In genomic region chr20:57748601-57749130, GRCh38 we compare ENCODE assay signal across 8 cellular contexts. TPM values are rescaled to one million over a fixed set of nuclear protein-coding genes. Genes with fewer than 3 reads are reported as not detected.
DNase-seq lines count a peak whose midpoint lies in the region; ATAC-seq and TF ChIP-seq lines count a peak whose summit lies in the region.

No MANE protein-coding gene starts in this region.

- no peak overlapping the region for H3K27ac Mint-ChIP-seq in progenitor cell of endocrine pancreas

- WGBS in spleen, 5 donors = 1 to 3% (median 1%) methylated on average over 16 to 29 of the region's 29 CpGs

- no peaks in the 10 kb centered on the region for H3K36me3 Mint-ChIP-seq in progenitor cell of endocrine pancreas (ENCODE audit: insufficient read depth)

- TF ChIP-seq CTCF in spleen (IDR thresholded peaks at IDR 0.05 in 8 of 11, conservative IDR thresholded peaks at IDR 0.05 in 3 of 11) (no peak), progenitor cell of endocrine pancreas (IDR thresholded peaks at IDR 0.05; ENCODE audit: unreplicated experiment) (no peak)

- ATAC-seq in GM18511 (IDR thresholded peaks at IDR 0.05; ENCODE audit: unreplicated experiment) = peak; percentile 77
- no peak for ATAC-seq in HG02885 (IDR thresholded peaks at IDR 0.05; ENCODE audit: poor library complexity, unreplicated experiment)

- H3K27me3 ChIP-seq in spleen (replicated peaks in 1 of 7) = peaks cover 0 to 33% (median 0%) of the 10 kb centered on the region in 7 donors

- no peaks in the 10 kb centered on the region for H3K27me3 Mint-ChIP-seq in progenitor cell of endocrine pancreas

- peak overlapping the region in 6 of 8 donors; percentile 10 to 64 (median 24) for H3K4me3 ChIP-seq in spleen

- H3K27ac ChIP-seq in spleen = peak overlapping the region; percentile 61 to 87 (median 80)

- no peaks in the 10 kb centered on the region for H3K36me3 ChIP-seq in spleen

- H3K9me3 ChIP-seq in spleen = peaks cover 0 to 5% (median 0%) of the 10 kb centered on the region in 8 donors

- no peak overlapping the region for H3K4me3 Mint-ChIP-seq in progenitor cell of endocrine pancreas (ENCODE audit: low read depth)

- intact Hi-C loops in spleen (cut with DNase I; ENCODE audit: low total_unique reads) = no loop called here

- H3K4me1 ChIP-seq in spleen = peaks cover 13 to 46% (median 34%) of the 10 kb centered on the region in 6 donors

- DNase-seq in NCI-H1105 (lab: John Stamatoyannopoulos, UW) (peak; percentile 89), T1000 (lab: John Stamatoyannopoulos, UW) (peak; percentile 86), astrocyte of the hippocampus (ENCODE audit: low read depth, low spot score) (peak; percentile 93), iris pigment epithelial cell (ENCODE audit: low read depth) (peak; percentile 51), spleen (peak; percentile 81), progenitor cell of endocrine pancreas (ENCODE audit: low spot score, unreplicated experiment) (no peak)

- H3K9me3 Mint-ChIP-seq in progenitor cell of endocrine pancreas (ENCODE audit: low read depth) = no peaks in the 10 kb centered on the region

- H3K4me1 Mint-ChIP-seq in progenitor cell of endocrine pancreas (ENCODE audit: low read depth) = peaks cover 11% of the 10 kb centered on the region

- TF ChIP-seq POLR2A in spleen (IDR thresholded peaks at IDR 0.05) = no peak

RNA-seq across cellular contexts. Expression of gene PMEPA1, which starts 38.9 kb away (rescaled TPM):
- 10 to 100 TPM in 5 of 7 donors, 1 to 10 TPM in 2; 7.3 to 15.7 (median 10.9) TPM for total RNA-seq in spleen
- 1 to 10 TPM; 4.8 to 7.9 (median 6.7) TPM for polyA plus RNA-seq in spleen
- 9.1 and 9.2 TPM in 2 replicates for total RNA-seq in progenitor cell of endocrine pancreas
